24 cellular contexts compared by ENCODE assay signal in genomic region chr5:129749101-129749500, GRCh38. TPM values are rescaled to one million over a fixed set of nuclear protein-coding genes. Genes with fewer than 3 reads are reported as not detected.
"Had no signal": no experiment of that assay in that cellular context is flagged by ENCODE, and none has a peak within 500 bp of the region (broad histone marks: within the 10 kb centered on the region; RNA-seq: fewer than 3 reads in every experiment).

No MANE protein-coding gene starts in this region.

- H3K27ac Mint-ChIP-seq: activated CD8-positive, alpha-beta T cell treated with anti-CD3 and anti-CD28 coated beads, Interleukin-2, amount 10 ng/mL, durations not matched to agents 7 days and 5 days; activated naive CD8-positive, alpha-beta T cell treated with anti-CD3 and anti-CD28 coated beads for 36 hours; effector memory CD8-positive, alpha-beta T cell; naive thymus-derived CD4-positive, alpha-beta T cell; progenitor cell of endocrine pancreas; T-cell; T-helper 2 cell treated with Interferon-gamma antibody and Interleukin-4, amounts not matched to agents 5 μg/mL and 100 μg/mL, for 36 hours had no signal

- H3K4me1 ChIP-seq: colonic mucosa, esophagus muscularis mucosa, heart right ventricle, transverse colon had no signal

- H3K4me3 Mint-ChIP-seq: activated CD8-positive, alpha-beta T cell treated with anti-CD3 and anti-CD28 coated beads, Interleukin-2, amount 10 ng/mL, durations not matched to agents 7 days and 5 days; activated naive CD8-positive, alpha-beta T cell treated with anti-CD3 and anti-CD28 coated beads for 36 hours; effector memory CD8-positive, alpha-beta T cell; naive thymus-derived CD4-positive, alpha-beta T cell; T-cell; T-helper 2 cell treated with Interferon-gamma antibody and Interleukin-4, amounts not matched to agents 5 μg/mL and 100 μg/mL, for 36 hours had no signal

- H3K9me3 Mint-ChIP-seq: activated naive CD8-positive, alpha-beta T cell treated with anti-CD3 and anti-CD28 coated beads for 36 hours; effector memory CD8-positive, alpha-beta T cell; T-cell; T-helper 2 cell treated with Interferon-gamma antibody and Interleukin-4, amounts not matched to agents 5 μg/mL and 100 μg/mL, for 36 hours had no signal

- H3K27me3 ChIP-seq: colonic mucosa, dorsolateral prefrontal cortex, esophagus muscularis mucosa, heart right ventricle, transverse colon had no signal

- DNase-seq: activated CD4-positive, alpha-beta T cell treated with anti-CD3 and anti-CD28 coated beads for 1 hour; activated CD4-positive, alpha-beta T cell treated with anti-CD3 and anti-CD28 coated beads, Interleukin-2, amount 50 U/mL, for 1 hour; activated CD8-positive, alpha-beta T cell treated with anti-CD3 and anti-CD28 coated beads, Interleukin-2, amount 10 ng/mL, durations not matched to agents 7 days and 5 days; activated naive CD8-positive, alpha-beta T cell treated with anti-CD3 and anti-CD28 coated beads for 36 hours; colonic mucosa; dorsolateral prefrontal cortex; effector memory CD8-positive, alpha-beta T cell; heart right ventricle; islet precursor cell; left cardiac atrium; mesendoderm; naive thymus-derived CD4-positive, alpha-beta T cell; retina; stimulated activated CD4-positive, alpha-beta T cell treated with anti-CD3 and anti-CD28 coated beads, Interleukin-1b, Interleukin-23, amount 100 ng/mL, for 48 hours; T-cell; transverse colon had no signal

- ATAC-seq: activated CD8-positive, alpha-beta T cell treated with anti-CD3 and anti-CD28 coated beads, Interleukin-2, amount 10 ng/mL, durations not matched to agents 7 days and 5 days; effector memory CD8-positive, alpha-beta T cell; heart right ventricle; left cardiac atrium; naive thymus-derived CD4-positive, alpha-beta T cell; T-cell had no signal

- H3K36me3 ChIP-seq: colonic mucosa, esophagus muscularis mucosa, heart right ventricle, transverse colon had no signal

- H3K4me1 Mint-ChIP-seq: activated naive CD8-positive, alpha-beta T cell treated with anti-CD3 and anti-CD28 coated beads for 36 hours; naive thymus-derived CD4-positive, alpha-beta T cell; T-cell had no signal

- H3K36me3 Mint-ChIP-seq: activated naive CD8-positive, alpha-beta T cell treated with anti-CD3 and anti-CD28 coated beads for 36 hours; naive thymus-derived CD4-positive, alpha-beta T cell; T-cell had no signal

- H3K9me3 ChIP-seq: colonic mucosa, esophagus muscularis mucosa, heart right ventricle, transverse colon had no signal

- H3K4me3 ChIP-seq: colonic mucosa, dorsolateral prefrontal cortex, esophagus muscularis mucosa, heart right ventricle, transverse colon had no signal

- H3K27me3 Mint-ChIP-seq: effector memory CD8-positive, alpha-beta T cell; progenitor cell of endocrine pancreas had no signal

RNA-seq across cellular contexts. Expression of gene MINAR2, which starts 1.2 kb away (rescaled TPM):
- total RNA-seq: activated CD8-positive, alpha-beta T cell treated with anti-CD3 and anti-CD28 coated beads, Interleukin-2, amount 10 ng/mL, durations not matched to agents 7 days and 5 days; activated naive CD8-positive, alpha-beta T cell treated with anti-CD3 and anti-CD28 coated beads for 36 hours; bronchial epithelial cell; colonic mucosa; heart right ventricle; left cardiac atrium; lower leg skin; mucosa of gallbladder; naive thymus-derived CD4-positive, alpha-beta T cell; osteocyte; T-cell; temporal lobe; transverse colon had no signal
